15 cellular contexts compared by ENCODE assay signal in the genomic region with DNA sequence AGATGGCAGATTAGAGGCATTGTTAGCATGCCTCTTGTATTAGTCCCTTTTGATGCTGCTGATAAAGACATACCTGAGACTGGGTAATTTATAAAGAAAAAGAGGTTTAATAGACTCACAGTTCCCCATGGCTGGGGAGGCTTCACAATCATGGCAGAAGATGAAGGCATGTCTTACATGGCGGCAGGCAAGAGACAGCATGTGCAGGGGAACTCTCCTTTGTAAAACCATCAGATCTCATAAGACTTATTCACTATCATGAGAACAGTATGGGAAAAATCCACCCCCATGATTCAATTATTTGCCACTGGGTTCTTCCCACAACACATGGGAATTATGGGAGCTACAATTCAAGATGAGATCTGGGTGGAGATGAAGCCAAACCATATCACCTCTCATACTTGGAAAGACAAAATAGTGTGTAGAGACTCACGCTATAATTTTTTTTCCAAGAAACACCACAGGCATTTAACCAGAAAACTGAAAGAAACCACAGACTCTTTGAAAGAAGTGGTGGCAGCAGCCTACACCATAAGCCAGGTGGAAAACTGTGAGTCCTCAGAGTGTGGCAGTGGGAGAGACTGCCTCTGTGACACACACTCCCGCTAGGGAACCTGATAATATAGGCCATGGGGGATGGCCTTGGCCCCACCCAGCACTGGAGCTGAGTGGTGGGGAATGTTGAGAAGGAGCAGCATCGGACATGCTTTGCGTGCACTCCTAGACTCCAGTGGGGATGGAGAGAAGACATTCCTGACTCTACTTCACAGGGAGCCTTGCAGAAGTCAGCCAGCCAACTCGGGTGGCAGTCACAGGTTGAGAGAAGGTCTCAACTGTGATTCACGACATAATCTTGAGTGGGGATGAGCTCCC. TPM values are rescaled to one million over a fixed set of nuclear protein-coding genes. Genes with fewer than 3 reads are reported as not detected.
DNase-seq lines count a peak whose midpoint lies in the region; ATAC-seq, FAIRE-seq and TF ChIP-seq lines count a peak whose summit lies in the region.
"Had no signal": no experiment of that assay in that cellular context is flagged by ENCODE, and none has a peak within 500 bp of the region (broad histone marks: within the 10 kb centered on the region; RNA-seq: fewer than 3 reads in every experiment).

No MANE protein-coding gene starts in this region.

- no peaks in the 10 kb centered on the region for H3K27me3 ChIP-seq in effector memory CD4-positive, alpha-beta T cell (replicated peaks; ENCODE audit: control insufficient read depth, insufficient read depth, low read length, poor library complexity, severe bottlenecking)
- no peaks in the 10 kb centered on the region for H3K27me3 ChIP-seq in gastroesophageal sphincter

- no peaks in the 10 kb centered on the region for H3K9me3 ChIP-seq in effector memory CD4-positive, alpha-beta T cell (ENCODE audit: control insufficient read depth, low read length)
- H3K9me3 ChIP-seq in gastroesophageal sphincter: peaks cover 0 to 2% (median 0%) of the 10 kb centered on the region in 3 donors

- H3K27ac Mint-ChIP-seq in activated naive CD8-positive, alpha-beta T cell treated with anti-CD3 and anti-CD28 coated beads, Interleukin-2, amount 50 U/mL, for 24 hours: peak overlapping the region; percentile 59

- H3K4me3 Mint-ChIP-seq in activated naive CD8-positive, alpha-beta T cell treated with anti-CD3 and anti-CD28 coated beads, Interleukin-2, amount 50 U/mL, for 24 hours: no peak overlapping the region

- H3K36me3 ChIP-seq in effector memory CD4-positive, alpha-beta T cell (ENCODE audit: control insufficient read depth, insufficient read depth, low read length): no peaks in the 10 kb centered on the region
- no peaks in the 10 kb centered on the region for H3K36me3 ChIP-seq in gastroesophageal sphincter

- TF ChIP-seq EP300 in gastroesophageal sphincter (IDR thresholded peaks at IDR 0.05): no peak

- no peak for TF ChIP-seq POLR2A in gastroesophageal sphincter (IDR thresholded peaks at IDR 0.05)

- H3K9me3 Mint-ChIP-seq in activated naive CD8-positive, alpha-beta T cell treated with anti-CD3 and anti-CD28 coated beads, Interleukin-2, amount 50 U/mL, for 24 hours: peaks cover 12% of the 10 kb centered on the region

- FAIRE-seq in GM18507 (lab: Jason Lieb, UNC): peak; percentile 45
- FAIRE-seq: H54, RCC 7860, TTC549 had no signal

- H3K27ac ChIP-seq in coronary artery: no peak overlapping the region
- H3K27ac ChIP-seq in effector memory CD4-positive, alpha-beta T cell (ENCODE audit: insufficient read depth, low read length, poor library complexity, severe bottlenecking): no peak overlapping the region
- H3K27ac ChIP-seq in gastroesophageal sphincter: no peak overlapping the region

- H3K36me3 Mint-ChIP-seq in activated naive CD8-positive, alpha-beta T cell treated with anti-CD3 and anti-CD28 coated beads, Interleukin-2, amount 50 U/mL, for 24 hours (ENCODE audit: low read depth): peaks cover 12% of the 10 kb centered on the region

- H3K27me3 Mint-ChIP-seq in activated naive CD8-positive, alpha-beta T cell treated with anti-CD3 and anti-CD28 coated beads, Interleukin-2, amount 50 U/mL, for 24 hours: no peaks in the 10 kb centered on the region

- no peak overlapping the region for H3K4me3 ChIP-seq in coronary artery
- H3K4me3 ChIP-seq in effector memory CD4-positive, alpha-beta T cell (ENCODE audit: insufficient read depth, low read depth, low read length, poor library complexity, severe bottlenecking): no peak overlapping the region
- no peak overlapping the region for H3K4me3 ChIP-seq in gastroesophageal sphincter

- peaks cover 11% of the 10 kb centered on the region for H3K4me1 Mint-ChIP-seq in activated naive CD8-positive, alpha-beta T cell treated with anti-CD3 and anti-CD28 coated beads, Interleukin-2, amount 50 U/mL, for 24 hours

- WGBS in gastroesophageal sphincter (ENCODE audit: low coverage in 1 of 2), 2 donors: 60 to 90% methylated on average over 1 to 4 of the region's 7 CpGs

- TF ChIP-seq CTCF in coronary artery (IDR thresholded peaks at IDR 0.05): no peak
- TF ChIP-seq CTCF in gastroesophageal sphincter (IDR thresholded peaks at IDR 0.05): no peak

- DNase-seq in GM18507 (ENCODE audit: extremely low spot score, insufficient read length, low read depth): no peak
- no peak for DNase-seq in activated naive CD8-positive, alpha-beta T cell treated with anti-CD3 and anti-CD28 coated beads, Interleukin-2, amount 50 U/mL, for 24 hours
- no peak for DNase-seq in NOMO-1 treated with dmso at 0.1 percent for 144 hours (lab: John Stamatoyannopoulos, UW; ENCODE audit: unreplicated experiment)
- no peak for DNase-seq in coronary artery (ENCODE audit: low spot score)
- no peak for DNase-seq in effector memory CD4-positive, alpha-beta T cell
- DNase-seq: activated naive CD4-positive, alpha-beta T cell treated with anti-CD3 and anti-CD28 coated beads, Interleukin-2, amount 50 U/mL, for 16 hours; left cardiac atrium; stimulated activated CD4-positive, alpha-beta T cell treated with anti-CD3 and anti-CD28 coated beads, Interleukin-15, amount 100 ng/mL, for 24 hours; stimulated activated naive CD4-positive, alpha-beta T cell treated with Interleukin-2 at 50 U/mL for 16 hours had no signal

- no peaks in the 10 kb centered on the region for H3K4me1 ChIP-seq in effector memory CD4-positive, alpha-beta T cell (ENCODE audit: control insufficient read depth, insufficient read depth, low read length, poor library complexity, severe bottlenecking)
- no peaks in the 10 kb centered on the region for H3K4me1 ChIP-seq in gastroesophageal sphincter

- peak; percentile 12 for ATAC-seq in GM21447 (IDR thresholded peaks at IDR 0.05; ENCODE audit: unreplicated experiment)
- ATAC-seq in HG03378 (IDR thresholded peaks at IDR 0.05; ENCODE audit: unreplicated experiment): peak; percentile 13
- ATAC-seq in activated naive CD8-positive, alpha-beta T cell treated with anti-CD3 and anti-CD28 coated beads, Interleukin-2, amount 50 U/mL, for 24 hours: peak; percentile 96
- no peak for ATAC-seq in gastroesophageal sphincter
- ATAC-seq: left cardiac atrium had no signal

RNA-seq across cellular contexts. Expression of gene SLC2A9, which starts 51.5 kb away (rescaled TPM):
- total RNA-seq in gastroesophageal sphincter: 1 to 10 TPM; 3.1 to 6.5 (median 4.3) TPM
